In genomic region chr4:182170417-182170935, GRCh38 we compare ENCODE assay signal across 34 cellular contexts.
"Had no signal": no experiment of that assay in that cellular context is flagged by ENCODE, and none has a peak within 500 bp of the region (broad histone marks: within the 10 kb centered on the region; RNA-seq: fewer than 3 reads in every experiment).

No MANE protein-coding gene starts in this region.

- ATAC-seq: activated CD8-positive, alpha-beta T cell treated with anti-CD3 and anti-CD28 coated beads for 36 hours; activated naive CD4-positive, alpha-beta T cell treated with anti-CD3 and anti-CD28 coated beads, Interleukin-2, amount 50 U/mL, for 72 hours; activated T-cell treated with anti-CD3 and anti-CD28 coated beads, Interleukin-2, amount 50 U/mL, for 4 hours; activated T-cell treated with anti-CD3 and anti-CD28 coated beads, Interleukin-2, amount 50 U/mL, for 72 hours; activated T-helper 17 cell treated with anti-CD3 and anti-CD28 coated beads, Interleukin-2, amount 50 U/mL, for 72 hours; body of pancreas had no signal

- H3K4me3 ChIP-seq: adrenal gland, body of pancreas, cardiac muscle cell had no signal

- H3K9me3 ChIP-seq: adrenal gland, body of pancreas had no signal

- H3K27ac ChIP-seq: adrenal gland, body of pancreas, brain microvascular endothelial cell, cardiac muscle cell, VCaP had no signal

- FAIRE-seq: bronchial epithelial cell, TTC549 had no signal

- H3K36me3 ChIP-seq: adrenal gland, brain microvascular endothelial cell, cardiac muscle cell had no signal

- H3K4me1 ChIP-seq: adrenal gland, body of pancreas had no signal

- H3K27me3 ChIP-seq: adrenal gland, body of pancreas, brain microvascular endothelial cell, cardiac muscle cell had no signal

- DNase-seq: activated B cell treated with CpG ODN at 0.5 μM for 24 hours; activated CD4-positive, alpha-beta memory T cell treated with anti-CD3 and anti-CD28 coated beads for 36 hours; activated CD4-positive, alpha-beta T cell treated with anti-CD3 and anti-CD28 coated beads for 4 hours; activated CD4-positive, alpha-beta T cell treated with anti-CD3 and anti-CD28 coated beads, Interleukin-2, amount 10 ng/mL, durations not matched to agents 24 days and 14 days; activated CD4-positive, alpha-beta T cell treated with anti-CD3 and anti-CD28 coated beads, Interleukin-2, amount 50 U/mL, for 1 hour; activated CD4-positive, alpha-beta T cell treated with anti-CD3 and anti-CD28 coated beads, Interleukin-2, amount 50 U/mL, for 4 hours; activated CD4-positive, CD25-positive, alpha-beta regulatory T cell treated with anti-CD3 and anti-CD28 coated beads, Interleukin-2, amount 50 U/mL, for 72 hours; activated CD8-positive, alpha-beta memory T cell treated with anti-CD3 and anti-CD28 coated beads, Interleukin-2, amount 50 U/mL, for 4 hours; activated CD8-positive, alpha-beta T cell treated with anti-CD3 and anti-CD28 coated beads for 36 hours; activated effector memory CD4-positive, alpha-beta T cell treated with anti-CD3 and anti-CD28 coated beads, Interleukin-2, amount 50 U/mL, for 16 hours; activated gamma-delta T cell treated with Interleukin-2 at 50 U/mL for 16 hours; activated naive CD4-positive, alpha-beta T cell; activated naive CD4-positive, alpha-beta T cell treated with anti-CD3 and anti-CD28 coated beads for 36 hours; activated naive CD4-positive, alpha-beta T cell treated with anti-CD3 and anti-CD28 coated beads, Interleukin-2, amount 50 U/mL, for 16 hours; activated naive CD8-positive, alpha-beta T cell treated with anti-CD3 and anti-CD28 coated beads for 36 hours; activated T-cell treated with anti-CD3 and anti-CD28 coated beads for 4 hours; activated T-cell treated with anti-CD3 and anti-CD28 coated beads, Interleukin-2, amount 50 U/mL, for 1 hour; activated T-cell treated with anti-CD3 and anti-CD28 coated beads, Interleukin-2, amount 50 U/mL, for 4 hours; activated T-cell treated with anti-CD3 and anti-CD28 coated beads, Interleukin-2, amount 50 U/mL, for 72 hours; adrenal gland; amniotic stem cell; aorta; body of pancreas; brain microvascular endothelial cell; caudate nucleus; cerebellar nuclear complex; T-helper 2 cell; T-helper 9 cell had no signal
